In genomic region chr1:166716620-166717019, GRCh38 we compare ENCODE assay signal across 8 cellular contexts.
"Had no signal": no experiment of that assay in that cellular context is flagged by ENCODE, and none has a peak within 500 bp of the region (broad histone marks: within the 10 kb centered on the region; RNA-seq: fewer than 3 reads in every experiment).

No MANE protein-coding gene starts in this region.

- FAIRE-seq: G401.6, GM12878, GM12891, GM12892, GM18507, GM19239 had no signal

- H3K4me3 ChIP-seq: GM12878 had no signal

- DNase-seq: GDM1, GF-D8 had no signal

- ATAC-seq: GM12878 had no signal
